8 cellular contexts compared by ENCODE assay signal in genomic region chr17:28335959-28336871, GRCh38. TPM values are rescaled to one million over a fixed set of nuclear protein-coding genes. Genes with fewer than 3 reads are reported as not detected.
A peak's percentile ranks its signal among the peaks of the same experiment; 100 is the strongest.
DNase-seq lines count a peak whose midpoint lies in the region; ATAC-seq and TF ChIP-seq lines count a peak whose summit lies in the region.

No MANE protein-coding gene starts in this region.

- peak; percentile 68 for DNase-seq in DMS79 treated with DMSO at 0.1 percent for 48 hours (lab: John Stamatoyannopoulos, UW)
- peak; percentile 57 for DNase-seq in HuH-7 (ENCODE audit: low spot score)
- peak; percentile 79 to 82 for DNase-seq in SJSA1 (ENCODE audit: low read depth in 1 of 2, low spot score in 2 of 2)
- no peak for DNase-seq in chondrocyte (ENCODE audit: low spot score)
- peak; percentile 35 for DNase-seq in stimulated activated CD4-positive, alpha-beta T cell treated with anti-CD3 and anti-CD28 coated beads, Interleukin-4, amount 100 ng/mL, for 24 hours
- DNase-seq in GM10266 (ENCODE audit: extremely low spot score), result no peak

- peak overlapping the region; percentile 65 for H3K4me3 ChIP-seq in SJSA1

- H3K27me3 ChIP-seq in SJSA1 (replicated peaks) (no peaks in the 10 kb centered on the region), layer of hippocampus (ENCODE audit: control insufficient read depth, insufficient read depth, low read length) (no peaks in the 10 kb centered on the region)

- H3K27me3 Mint-ChIP-seq in chondrocyte (ENCODE audit: low read depth), result no peaks in the 10 kb centered on the region

- peaks cover 13% of the 10 kb centered on the region for H3K36me3 Mint-ChIP-seq in chondrocyte (ENCODE audit: low read depth)

- peak overlapping the region; percentile 99 for H3K27ac Mint-ChIP-seq in chondrocyte (ENCODE audit: unreplicated experiment)

- H3K4me1 Mint-ChIP-seq in chondrocyte (ENCODE audit: low read depth), result peaks cover 58% of the 10 kb centered on the region

- H3K9me3 Mint-ChIP-seq in chondrocyte (ENCODE audit: low read depth), result no peaks in the 10 kb centered on the region

- ATAC-seq in GM19023 (IDR thresholded peaks at IDR 0.05; ENCODE audit: unreplicated experiment), result no peak

- peak overlapping the region; percentile 93 for H3K4me3 Mint-ChIP-seq in chondrocyte (ENCODE audit: unreplicated experiment)

- peaks cover 31% of the 10 kb centered on the region for H3K36me3 ChIP-seq in SJSA1

- TF ChIP-seq CTCF in chondrocyte (IDR thresholded peaks at IDR 0.05) (no peak), GM10266 (IDR thresholded peaks at IDR 0.05; ENCODE audit: control insufficient read depth, insufficient read depth, low read depth, missing control alignments) (no peak)

- H3K27ac ChIP-seq in SJSA1, result peak overlapping the region; percentile 91
- H3K27ac ChIP-seq in layer of hippocampus (ENCODE audit: low read depth, low read length), result peak overlapping the region; percentile 79

- no peaks in the 10 kb centered on the region for H3K9me3 ChIP-seq in SJSA1 (replicated peaks)

- H3K4me1 ChIP-seq in SJSA1 (replicated peaks), result peaks cover 26% of the 10 kb centered on the region

RNA-seq across cellular contexts. Expression of gene TNFAIP1, which starts 0.7 kb away (rescaled TPM):
- 30.0 and 30.1 TPM in 2 replicates for total RNA-seq in SJSA1 (2014; rRNA removed; shearing (Covaris generic))
- total RNA-seq in chondrocyte, result 52.0 to 79.5 TPM (median 74.0 TPM) in 3 replicates

RNA-seq across cellular contexts. Expression of gene IFT20, which starts 0.9 kb away (rescaled TPM):
- 40.2 and 52.1 TPM in 2 replicates for total RNA-seq in SJSA1 (2014; rRNA removed; shearing (Covaris generic))
- 63.7 to 70.2 TPM (median 64.3 TPM) in 3 replicates for total RNA-seq in chondrocyte

RNA-seq across cellular contexts. Expression of gene TMEM97, which starts 17.2 kb away (rescaled TPM):
- 51.0 and 61.5 TPM in 2 replicates for total RNA-seq in SJSA1 (2014; rRNA removed; shearing (Covaris generic))
- 11.8 to 14.3 TPM (median 13.6 TPM) in 3 replicates for total RNA-seq in chondrocyte

RNA-seq across cellular contexts. Expression of gene POLDIP2, which starts 21.1 kb away (rescaled TPM):
- total RNA-seq in SJSA1 (2014; rRNA removed; shearing (Covaris generic)), result 110 and 125 TPM in 2 replicates
- 70.1 to 70.8 TPM (median 70.4 TPM) in 3 replicates for total RNA-seq in chondrocyte

RNA-seq across cellular contexts. Expression of gene SEBOX, which starts 28.8 kb away (rescaled TPM):
- total RNA-seq in SJSA1 (2014; rRNA removed; shearing (Covaris generic)), result not detected in 2 replicates
- not detected in 3 replicates for total RNA-seq in chondrocyte

Comparison
In these comparisons a context has a peak if more than half of its experiments do, and no peak if none do; other contexts are left out.
1. DNase-seq: peak in DMS79 treated with DMSO at 0.1 percent for 48 hours (single experiment), HuH-7 (single experiment), SJSA1 (2 of 2) and stimulated activated CD4-positive, alpha-beta T cell treated with anti-CD3 and anti-CD28 coated beads, Interleukin-4, amount 100 ng/mL, for 24 hours (single experiment); none in chondrocyte (single experiment) and GM10266 (single experiment).